In the genomic region with DNA sequence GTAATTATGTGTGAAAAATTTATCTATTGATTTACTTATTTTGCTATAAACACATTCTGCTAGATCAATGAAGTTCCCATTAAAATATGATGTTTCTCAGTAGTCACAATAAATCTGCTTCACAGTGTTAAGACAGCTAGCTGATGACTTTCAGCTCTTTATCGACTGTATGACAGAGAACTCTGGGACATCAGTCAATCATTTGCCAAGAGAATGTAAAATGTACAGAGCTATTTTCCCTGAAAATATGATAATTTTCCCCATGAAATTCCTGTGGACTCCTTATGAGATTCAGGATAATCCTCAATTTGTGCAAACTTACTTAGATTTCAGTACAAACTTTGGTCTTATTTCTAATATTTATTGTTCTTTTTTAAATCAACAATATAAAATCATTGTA, we compare ENCODE assay signal across 8 cellular contexts.
"Had no signal": no experiment of that assay in that cellular context is flagged by ENCODE, and none has a peak within 500 bp of the region (broad histone marks: within the 10 kb centered on the region; RNA-seq: fewer than 3 reads in every experiment).

No MANE protein-coding gene starts in this region.

- H2AFZ ChIP-seq: GM23338 had no signal

- H3K27ac Mint-ChIP-seq: GM23338, H9 had no signal

- DNase-seq: H9, HCEC 1CT, IMR-90, KG1 had no signal

- H3K27ac ChIP-seq: HL-60 had no signal

- FAIRE-seq: H1, K562 had no signal

- H3K4me3 Mint-ChIP-seq: GM23338, H9 had no signal

- H3K4me2 ChIP-seq: GM23338 had no signal

- H3K4me3 ChIP-seq: GM23338, K562 had no signal

- H3K4me1 Mint-ChIP-seq: GM23338, H9 had no signal
